Comparison of ENCODE assay signal across 2 cellular contexts in the genomic region with DNA sequence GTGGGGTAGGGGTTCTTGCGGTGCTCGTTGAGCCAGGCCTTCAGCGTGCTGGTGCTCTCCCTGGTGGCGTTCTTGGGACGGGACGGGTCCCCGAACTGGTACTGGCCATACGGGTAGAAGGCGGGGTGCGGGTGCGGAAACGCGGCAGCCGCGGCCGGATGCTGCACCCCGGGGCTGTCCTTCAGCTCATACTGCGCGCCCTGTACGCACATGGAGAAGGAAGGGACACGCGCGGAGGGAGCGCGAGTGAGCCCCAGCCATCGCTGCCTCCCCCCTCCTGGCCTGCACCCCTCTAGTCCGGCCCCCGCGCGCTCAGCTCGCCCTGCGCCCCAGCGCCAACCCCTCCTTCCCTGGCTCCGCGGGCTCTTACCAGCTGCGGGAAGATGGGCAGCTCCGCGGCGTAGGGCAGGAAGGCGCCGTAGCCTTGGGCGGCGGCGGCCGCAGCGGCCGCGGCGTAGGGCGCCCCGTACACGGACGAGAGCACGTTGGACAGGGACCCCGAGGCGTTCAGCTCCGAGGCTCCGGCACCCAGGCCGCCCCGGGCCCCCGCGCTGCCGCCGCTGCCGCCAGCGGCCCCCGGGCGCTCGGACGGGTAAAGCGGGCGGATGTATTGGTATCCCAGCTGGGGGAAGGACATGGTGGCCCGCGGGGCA.
TF ChIP-seq lines count a peak whose summit lies in the region.

No MANE protein-coding gene starts in this region.

TF ChIP-seq in H1, 55 proteins besides CTCF, POLR2A, EP300 and RAD21 (continued from another document):
- no peak for TF ChIP-seq KDM1A (IDR thresholded peaks at IDR 0.05; ENCODE audit: borderline replicate concordance, low read length)
- TF ChIP-seq JUN (IDR thresholded peaks at IDR 0.05; ENCODE audit: low read depth, low read length): no peak
- no peak for TF ChIP-seq SIN3A (conservative IDR thresholded peaks at IDR 0.05 in 1 of 2, IDR thresholded peaks at IDR 0.05 in 1 of 2; ENCODE audit: low read depth in 1 of 2, low read length in 2 of 2)
- 0 out of 2 replicates have a peak, but pooled peaks have one; percentile 17 for TF ChIP-seq RBBP5 (IDR thresholded peaks at IDR 0.05; ENCODE audit: borderline replicate concordance, low read depth, low read length)
- TF ChIP-seq SUZ12 (IDR thresholded peaks at IDR 0.05; ENCODE audit: low read length): peak; percentile 54

TF ChIP-seq in neural cell, 6 proteins besides CTCF, POLR2A, EP300 and RAD21 (continued from another document):
- TF ChIP-seq, protein P1, sequence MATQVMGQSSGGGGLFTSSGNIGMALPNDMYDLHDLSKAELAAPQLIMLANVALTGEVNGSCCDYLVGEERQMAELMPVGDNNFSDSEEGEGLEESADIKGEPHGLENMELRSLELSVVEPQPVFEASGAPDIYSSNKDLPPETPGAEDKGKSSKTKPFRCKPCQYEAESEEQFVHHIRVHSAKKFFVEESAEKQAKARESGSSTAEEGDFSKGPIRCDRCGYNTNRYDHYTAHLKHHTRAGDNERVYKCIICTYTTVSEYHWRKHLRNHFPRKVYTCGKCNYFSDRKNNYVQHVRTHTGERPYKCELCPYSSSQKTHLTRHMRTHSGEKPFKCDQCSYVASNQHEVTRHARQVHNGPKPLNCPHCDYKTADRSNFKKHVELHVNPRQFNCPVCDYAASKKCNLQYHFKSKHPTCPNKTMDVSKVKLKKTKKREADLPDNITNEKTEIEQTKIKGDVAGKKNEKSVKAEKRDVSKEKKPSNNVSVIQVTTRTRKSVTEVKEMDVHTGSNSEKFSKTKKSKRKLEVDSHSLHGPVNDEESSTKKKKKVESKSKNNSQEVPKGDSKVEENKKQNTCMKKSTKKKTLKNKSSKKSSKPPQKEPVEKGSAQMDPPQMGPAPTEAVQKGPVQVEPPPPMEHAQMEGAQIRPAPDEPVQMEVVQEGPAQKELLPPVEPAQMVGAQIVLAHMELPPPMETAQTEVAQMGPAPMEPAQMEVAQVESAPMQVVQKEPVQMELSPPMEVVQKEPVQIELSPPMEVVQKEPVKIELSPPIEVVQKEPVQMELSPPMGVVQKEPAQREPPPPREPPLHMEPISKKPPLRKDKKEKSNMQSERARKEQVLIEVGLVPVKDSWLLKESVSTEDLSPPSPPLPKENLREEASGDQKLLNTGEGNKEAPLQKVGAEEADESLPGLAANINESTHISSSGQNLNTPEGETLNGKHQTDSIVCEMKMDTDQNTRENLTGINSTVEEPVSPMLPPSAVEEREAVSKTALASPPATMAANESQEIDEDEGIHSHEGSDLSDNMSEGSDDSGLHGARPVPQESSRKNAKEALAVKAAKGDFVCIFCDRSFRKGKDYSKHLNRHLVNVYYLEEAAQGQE (IDR thresholded peaks at IDR 0.05; ENCODE audit: borderline replicate concordance): no peak
- TF ChIP-seq EZH2 (IDR thresholded peaks at IDR 0.05; ENCODE audit: borderline replicate concordance, insufficient read depth, low read length, poor library complexity, severe bottlenecking) (peak; percentile 91), SMC3 (conservative IDR thresholded peaks at IDR 0.05; ENCODE audit: poor library complexity) (no peak), TAF1 (IDR thresholded peaks at IDR 0.05; ENCODE audit: low read depth) (no peak), POLR2AphosphoS5 (IDR thresholded peaks at IDR 0.05) (no peak)
